Comparison of ENCODE assay signal across 30 cellular contexts in the genomic region with DNA sequence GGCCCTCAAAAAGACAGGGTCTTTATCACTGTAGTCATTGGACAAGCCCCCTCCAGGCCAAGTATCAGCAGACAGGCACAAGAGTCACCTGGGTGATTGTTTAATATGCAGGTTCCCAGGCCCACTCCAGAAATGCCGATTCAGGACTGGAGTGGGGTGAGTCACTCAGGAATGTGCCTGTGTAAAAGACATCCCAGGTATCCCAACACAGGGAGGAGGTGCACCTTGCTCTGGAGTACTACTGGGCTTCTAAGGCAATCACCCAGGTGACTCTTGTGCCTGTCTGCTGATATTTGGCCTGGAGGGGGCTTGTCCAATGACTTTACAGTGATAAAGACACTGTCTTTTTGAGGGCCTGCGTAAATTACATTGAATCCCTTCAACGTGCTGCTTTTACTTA. TPM values are rescaled to one million over a fixed set of nuclear protein-coding genes. Genes with fewer than 3 reads are reported as not detected.
A peak's percentile ranks its signal among the peaks of the same experiment; 100 is the strongest.
DNase-seq lines count a peak whose midpoint lies in the region; ATAC-seq and TF ChIP-seq lines count a peak whose summit lies in the region.
"Had no signal": no experiment of that assay in that cellular context is flagged by ENCODE, and none has a peak within 500 bp of the region (broad histone marks: within the 10 kb centered on the region; RNA-seq: fewer than 3 reads in every experiment).

No MANE protein-coding gene starts in this region.

- H3K4me3 Mint-ChIP-seq in GM23338: no peak overlapping the region
- no peak overlapping the region for H3K4me3 Mint-ChIP-seq in CD4-positive, alpha-beta memory T cell
- H3K4me3 Mint-ChIP-seq: activated naive CD4-positive, alpha-beta T cell treated with anti-CD3 and anti-CD28 coated beads for 36 hours; activated T-helper 1 cell treated with anti-CD3 and anti-CD28 coated beads, Interleukin-12 subunit alpha, Interleukin-12 subunit beta, Interleukin-2, Interleukin-4 antibody, amounts not matched to agents 30 ng/mL and 10 ng/mL and 1 ng/mL, durations not matched to agents 14 hours and 24 hours and 36 hours; brain; CD4-positive, CD25-positive, alpha-beta regulatory T cell had no signal

- H3K27ac Mint-ChIP-seq in GM23338: no peak overlapping the region
- H3K27ac Mint-ChIP-seq in CD4-positive, alpha-beta memory T cell: no peak overlapping the region
- H3K27ac Mint-ChIP-seq: activated naive CD4-positive, alpha-beta T cell treated with anti-CD3 and anti-CD28 coated beads for 36 hours; activated T-helper 1 cell treated with anti-CD3 and anti-CD28 coated beads, Interleukin-12 subunit alpha, Interleukin-12 subunit beta, Interleukin-2, Interleukin-4 antibody, amounts not matched to agents 30 ng/mL and 10 ng/mL and 1 ng/mL, durations not matched to agents 14 hours and 24 hours and 36 hours; brain; CD4-positive, CD25-positive, alpha-beta regulatory T cell; progenitor cell of endocrine pancreas had no signal

- no peaks in the 10 kb centered on the region for H3F3A ChIP-seq in GM23338 (replicated peaks; ENCODE audit: low read depth)

- H3K4me1 ChIP-seq in GM23338 (ENCODE audit: insufficient read depth) (no peaks in the 10 kb centered on the region), lower lobe of right lung (peaks cover 6% of the 10 kb centered on the region)
- H3K4me1 ChIP-seq in CD4-positive, alpha-beta memory T cell (ENCODE audit: insufficient read depth, low read length): no peaks in the 10 kb centered on the region
- H3K4me1 ChIP-seq: adrenal gland, Peyer's patch, vagina had no signal

- no peaks in the 10 kb centered on the region for H3K9me2 ChIP-seq in GM23338 (ENCODE audit: insufficient read depth)

- ATAC-seq in GM23338: no peak
- ATAC-seq in lower lobe of right lung: peak; percentile 65 to 82
- ATAC-seq: activated CD4-positive, CD25-positive, alpha-beta regulatory T cell treated with anti-CD3 and anti-CD28 coated beads, Interleukin-2, amount 50 U/mL, for 24 hours; stimulated activated naive CD8-positive, alpha-beta T cell treated with anti-CD3 and anti-CD28 coated beads, Interleukin-15, Interleukin-2, amounts not matched to agents 100 U/mL and 50 U/mL, for 24 hours had no signal

- H3K9me3 ChIP-seq in lower lobe of right lung: no peaks in the 10 kb centered on the region
- no peaks in the 10 kb centered on the region for H3K9me3 ChIP-seq in CD4-positive, alpha-beta memory T cell (ENCODE audit: control insufficient read depth in 1 of 2, low read length in 2 of 2)
- H3K9me3 ChIP-seq: adrenal gland, Peyer's patch, thoracic aorta, vagina had no signal

- H3K27ac ChIP-seq in GM23338 (ENCODE audit: low read depth): no peak overlapping the region
- H3K27ac ChIP-seq in lower lobe of right lung: no peak overlapping the region
- no peak overlapping the region for H3K27ac ChIP-seq in CD4-positive, alpha-beta memory T cell (ENCODE audit: low read depth, low read length)
- H3K27ac ChIP-seq: adrenal gland, Peyer's patch, thoracic aorta, vagina had no signal

- H3K27me3 ChIP-seq in GM23338 (ENCODE audit: insufficient read depth) (no peaks in the 10 kb centered on the region), lower lobe of right lung (ENCODE audit: low read depth) (no peaks in the 10 kb centered on the region)
- peaks cover 8% of the 10 kb centered on the region for H3K27me3 ChIP-seq in CD4-positive, alpha-beta memory T cell (ENCODE audit: insufficient read depth, low read length)
- H3K27me3 ChIP-seq: adrenal gland, Peyer's patch had no signal

- H3K9me3 Mint-ChIP-seq in GM23338: no peaks in the 10 kb centered on the region
- H3K9me3 Mint-ChIP-seq in CD4-positive, alpha-beta memory T cell: peaks cover 0 to 2% (median 0%) of the 10 kb centered on the region in 8 donors
- H3K9me3 Mint-ChIP-seq: activated T-helper 1 cell treated with anti-CD3 and anti-CD28 coated beads, Interleukin-12 subunit alpha, Interleukin-12 subunit beta, Interleukin-2, Interleukin-4 antibody, amounts not matched to agents 30 ng/mL and 10 ng/mL and 1 ng/mL, durations not matched to agents 14 hours and 24 hours and 36 hours had no signal

- H3K4me3 ChIP-seq in GM23338 (no peak overlapping the region), epithelial cell of esophagus (ENCODE audit: low read length) (no peak overlapping the region), lower lobe of right lung (no peak overlapping the region)
- no peak overlapping the region for H3K4me3 ChIP-seq in CD4-positive, alpha-beta memory T cell (ENCODE audit: low read length in 2 of 2)
- H3K4me3 ChIP-seq: adrenal gland, Peyer's patch, thoracic aorta, vagina had no signal

- H4K20me1 ChIP-seq in GM23338 (replicated peaks; ENCODE audit: insufficient read depth): no peaks in the 10 kb centered on the region

- H3K4me1 Mint-ChIP-seq in GM23338: peaks cover 4% of the 10 kb centered on the region; the same call in 2 of the 3 replicates
- no peaks in the 10 kb centered on the region for H3K4me1 Mint-ChIP-seq in CD4-positive, alpha-beta memory T cell
- H3K4me1 Mint-ChIP-seq: CD4-positive, CD25-positive, alpha-beta regulatory T cell had no signal

- no peak overlapping the region for H2AFZ ChIP-seq in GM23338

- POLR2A ChIA-PET in CD4-positive, alpha-beta memory T cell (lab: Charles Lee; ENCODE audit: partially characterized antibody): no interaction called here

- H3K36me3 ChIP-seq in GM23338 (ENCODE audit: insufficient read depth) (no peaks in the 10 kb centered on the region), lower lobe of right lung (no peaks in the 10 kb centered on the region)
- H3K36me3 ChIP-seq in CD4-positive, alpha-beta memory T cell (ENCODE audit: insufficient read depth, low read length): no peaks in the 10 kb centered on the region
- H3K36me3 ChIP-seq: adrenal gland, Peyer's patch, thoracic aorta, vagina had no signal

- intact Hi-C loops in lower lobe of right lung (cut with DNase I): no loop called here
- intact Hi-C loops in CD4-positive, alpha-beta memory T cell (cut with micrococcal nuclease): no loop called here

- H3K79me2 ChIP-seq in GM23338 (replicated peaks; ENCODE audit: insufficient read depth): no peaks in the 10 kb centered on the region

- DNase-seq in GM23338 (ENCODE audit: low spot score) (peak; percentile 15), NCI-H226 (peak; percentile 14), epithelial cell of esophagus (ENCODE audit: low read depth) (peak; percentile 75), lower lobe of right lung (no peak), NOMO-1 (lab: John Stamatoyannopoulos, UW; ENCODE audit: unreplicated experiment in 2 of 2) (no peak), HuH-7 (ENCODE audit: low spot score) (no peak)
- DNase-seq in effector CD4-positive, alpha-beta T cell: no peak
- DNase-seq in CD4-positive, alpha-beta memory T cell: no peak
- DNase-seq: activated CD4-positive, alpha-beta T cell treated with anti-CD3 and anti-CD28 coated beads, Interleukin-2, amount 50 U/mL, for 48 hours; activated CD8-positive, alpha-beta memory T cell treated with anti-CD3 and anti-CD28 coated beads, Interleukin-2, amount 50 U/mL, for 4 hours; activated naive CD4-positive, alpha-beta T cell treated with anti-CD3 and anti-CD28 coated beads for 36 hours; adrenal gland; CD4-positive, CD25-positive, alpha-beta regulatory T cell; HCEC 1CT; head of caudate nucleus; NCI-H1092; NCI-H1930; NCI-H526 treated with DMSO at 0.1 percent for 48 hours; Peyer's patch; stimulated activated naive CD8-positive, alpha-beta T cell treated with anti-CD3 and anti-CD28 coated beads, Interleukin-15, Interleukin-2, amounts not matched to agents 100 U/mL and 50 U/mL, for 24 hours had no signal

- CTCF ChIA-PET in CD4-positive, alpha-beta memory T cell (lab: Charles Lee; ENCODE audit: partially characterized antibody): no interaction called here

- H3K36me3 Mint-ChIP-seq in GM23338 (ENCODE audit: low read depth): no peaks in the 10 kb centered on the region
- no peaks in the 10 kb centered on the region for H3K36me3 Mint-ChIP-seq in CD4-positive, alpha-beta memory T cell
- H3K36me3 Mint-ChIP-seq: brain; CD4-positive, CD25-positive, alpha-beta regulatory T cell had no signal

- no peak overlapping the region for H3K4me2 ChIP-seq in GM23338

- no peaks in the 10 kb centered on the region for H3K27me3 Mint-ChIP-seq in GM23338 (ENCODE audit: insufficient read depth, low read depth, poor library complexity)
- H3K27me3 Mint-ChIP-seq in CD4-positive, alpha-beta memory T cell: peaks cover 14% of the 10 kb centered on the region in 2 donors

- TF ChIP-seq CTCF in GM23338 (conservative IDR thresholded peaks at IDR 0.05; ENCODE audit: low read depth in 2 of 2) (no peak), epithelial cell of esophagus (IDR thresholded peaks at IDR 0.05; ENCODE audit: insufficient read depth, low read depth, low read length, missing control alignments) (no peak), lower lobe of right lung (IDR thresholded peaks at IDR 0.05) (no peak)

TF ChIP-seq in GM23338, 12 proteins besides CTCF, POLR2A, EP300 and RAD21:
- TF ChIP-seq, protein P1, sequence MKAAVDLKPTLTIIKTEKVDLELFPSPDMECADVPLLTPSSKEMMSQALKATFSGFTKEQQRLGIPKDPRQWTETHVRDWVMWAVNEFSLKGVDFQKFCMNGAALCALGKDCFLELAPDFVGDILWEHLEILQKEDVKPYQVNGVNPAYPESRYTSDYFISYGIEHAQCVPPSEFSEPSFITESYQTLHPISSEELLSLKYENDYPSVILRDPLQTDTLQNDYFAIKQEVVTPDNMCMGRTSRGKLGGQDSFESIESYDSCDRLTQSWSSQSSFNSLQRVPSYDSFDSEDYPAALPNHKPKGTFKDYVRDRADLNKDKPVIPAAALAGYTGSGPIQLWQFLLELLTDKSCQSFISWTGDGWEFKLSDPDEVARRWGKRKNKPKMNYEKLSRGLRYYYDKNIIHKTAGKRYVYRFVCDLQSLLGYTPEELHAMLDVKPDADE (IDR thresholded peaks at IDR 0.05): no peak
- TF ChIP-seq ZNF331 (CRISPR knock-in tag; IDR thresholded peaks at IDR 0.05; ENCODE audit: low read depth): no peak
- TF ChIP-seq JUNB (IDR thresholded peaks at IDR 0.05; ENCODE audit: unreplicated experiment): no peak

RNA-seq across cellular contexts. Expression of gene ACTL7B, which starts 40.6 kb away (rescaled TPM):
- 0.08 TPM in 1 of 2 replicates, not detected in the other for total RNA-seq in GM23338 (2014; rRNA removed; shearing (Covaris generic))
- polyA plus RNA-seq in GM23338 (2016; fragmentation: Nextera tagmentation; extraction: Ambion mirVana): not detected in 2 replicates
- total RNA-seq in lower lobe of right lung: not detected
- total RNA-seq in CD4-positive, alpha-beta memory T cell: under 1 TPM in 1 of 2 experiments, not detected in 1; 0.15 TPM
- not detected for polyA plus RNA-seq in CD4-positive, alpha-beta memory T cell
- total RNA-seq: activated naive CD4-positive, alpha-beta T cell treated with anti-CD3 and anti-CD28 coated beads for 36 hours; chondrocyte; epithelial cell of proximal tubule; fibroblast of villous mesenchyme; LHCN-M2; Peyer's patch; thoracic aorta; vagina had no signal
- polyA plus RNA-seq: CD4-positive, CD25-positive, alpha-beta regulatory T cell had no signal

RNA-seq across cellular contexts. Expression of gene ACTL7A, which starts 46.9 kb away (rescaled TPM):
- total RNA-seq in GM23338 (2014; rRNA removed; shearing (Covaris generic)): not detected in 2 replicates
- polyA plus RNA-seq in GM23338 (2016; fragmentation: Nextera tagmentation; extraction: Ambion mirVana): 0.14 TPM in 1 of 2 replicates, not detected in the other
- not detected for total RNA-seq in lower lobe of right lung
- not detected for total RNA-seq in CD4-positive, alpha-beta memory T cell
- polyA plus RNA-seq in CD4-positive, alpha-beta memory T cell: not detected
- total RNA-seq: activated naive CD4-positive, alpha-beta T cell treated with anti-CD3 and anti-CD28 coated beads for 36 hours; activated T-helper 1 cell treated with anti-CD3 and anti-CD28 coated beads, Interleukin-12 subunit alpha, Interleukin-12 subunit beta, Interleukin-2, Interleukin-4 antibody, amounts not matched to agents 30 ng/mL and 10 ng/mL and 1 ng/mL, durations not matched to agents 14 hours and 24 hours and 36 hours; adrenal gland; CD4-positive, CD25-positive, alpha-beta regulatory T cell; chondrocyte; epithelial cell of proximal tubule; fibroblast of villous mesenchyme; LHCN-M2; Peyer's patch; progenitor cell of endocrine pancreas; thoracic aorta; vagina had no signal
- polyA plus RNA-seq: adrenal gland; CD4-positive, CD25-positive, alpha-beta regulatory T cell had no signal

Comparison
In these comparisons a context has a peak if more than half of its experiments do, and no peak if none do; other contexts are left out.
1. DNase-seq: peak in GM23338 (single experiment), NCI-H226 (single experiment) and epithelial cell of esophagus (single experiment); none in lower lobe of right lung (single experiment), effector CD4-positive, alpha-beta T cell (single experiment), NOMO-1 (0 of 2), HuH-7 (single experiment) and CD4-positive, alpha-beta memory T cell (0 of 5).